8 cellular contexts compared by ENCODE assay signal in genomic region chr10:60733189-60733815, GRCh38. TPM values are rescaled to one million over a fixed set of nuclear protein-coding genes. Genes with fewer than 3 reads are reported as not detected.
A peak's percentile ranks its signal among the peaks of the same experiment; 100 is the strongest.
DNase-seq lines count a peak whose midpoint lies in the region; ATAC-seq, FAIRE-seq and TF ChIP-seq lines count a peak whose summit lies in the region.

No MANE protein-coding gene starts in this region.

- WGBS in SK-N-SH (ENCODE audit: low lambda C conversion rate): 5% methylated on average over 14 of the region's 51 CpGs
- WGBS in K562 (ENCODE audit: insufficient coverage, low coverage, missing lambda C conversion rate): 13% methylated on average over 37 of the region's 51 CpGs

- TF ChIP-seq RAD21 in SK-N-SH (IDR thresholded peaks at IDR 0.05; ENCODE audit: low read length) (no peak), K562 (CRISPR knock-in tag; conservative IDR thresholded peaks at IDR 0.05 in 1 of 2, IDR thresholded peaks at IDR 0.05 in 1 of 2) (no peak)

- H3K79me2 ChIP-seq in SK-N-SH (ENCODE audit: insufficient read depth) (no peaks in the 10 kb centered on the region), K562 (ENCODE audit: control insufficient read depth, insufficient read depth, low read length) (no peaks in the 10 kb centered on the region)

- CTCF ChIA-PET in SK-N-SH (lab: Yijun Ruan, JAX) (interaction anchor here (0.6 to 1.2 kb wide), 6 partner anchors 13 to 40 kb away, joined by 3 to 6 read pairs (median 4); no protein-coding TSS in a partner anchor), K562 (lab: Yijun Ruan, JAX; ENCODE audit: low intra/inter-chr PET ratio) (no interaction called here)

- no peaks in the 10 kb centered on the region for H4K20me1 ChIP-seq in SK-N-SH (ENCODE audit: insufficient read depth)
- H4K20me1 ChIP-seq in K562 (replicated peaks; ENCODE audit: control insufficient read depth, insufficient read depth, low read length): no peaks in the 10 kb centered on the region

- no peak for FAIRE-seq in K562 (lab: Jason Lieb, UNC)

- TF ChIP-seq EP300 in SK-N-SH (IDR thresholded peaks at IDR 0.05; ENCODE audit: borderline replicate concordance in 1 of 2, low read depth in 1 of 2, low read length in 1 of 2): no peak
- TF ChIP-seq EP300 in K562 (IDR thresholded peaks at IDR 0.05; ENCODE audit: low read length): no peak

- no peaks in the 10 kb centered on the region for H3F3A ChIP-seq in SK-N-SH (replicated peaks; ENCODE audit: insufficient read depth)

- no peak for TF ChIP-seq POLR2A in K562 (conservative IDR thresholded peaks at IDR 0.05)

- H3K27ac ChIP-seq in SK-N-SH (ENCODE audit: low read depth in 2 of 2, low read length in 1 of 2) (no peak overlapping the region), K562 (ENCODE audit: extremely low read depth, low read depth, low read length) (no peak overlapping the region)

- H3K4me1 ChIP-seq in SK-N-SH (ENCODE audit: control insufficient read depth in 1 of 2, insufficient read depth in 2 of 2, low read depth in 1 of 2, low read length in 1 of 2) (peaks cover 0 to 3% of the 10 kb centered on the region in 2 experiments; a peak in 1 of 4 replicates), K562 (replicated peaks in 1 of 2; ENCODE audit: control insufficient read depth in 2 of 2, insufficient read depth in 2 of 2, low read length in 2 of 2) (peaks cover 0 to 9% of the 10 kb centered on the region in 2 experiments; a peak in 1 of 5 replicates)

- H3K4me2 ChIP-seq in SK-N-SH: peak overlapping the region; percentile 77
- H3K4me2 ChIP-seq in K562 (ENCODE audit: insufficient read depth, low read length): no peak overlapping the region

- in situ Hi-C loops in K562 (cut with MboI): no loop called here

- no peaks in the 10 kb centered on the region for H3K36me3 ChIP-seq in SK-N-SH (replicated peaks in 1 of 2; ENCODE audit: control insufficient read depth in 1 of 2, insufficient read depth in 2 of 2, low read length in 1 of 2)
- H3K36me3 ChIP-seq in K562 (ENCODE audit: control insufficient read depth, insufficient read depth, low read length): no peaks in the 10 kb centered on the region

- peak overlapping the region; percentile 52 to 62 for H3K4me3 ChIP-seq in SK-N-SH (ENCODE audit: low read depth in 2 of 2, low read length in 1 of 2)
- H3K4me3 ChIP-seq in K562: no peak overlapping the region

- peak; percentile 68 for DNase-seq in 8988T
- peak; percentile 84 for DNase-seq in SK-N-SH
- DNase-seq in K562 (ENCODE audit: extremely low read depth in 1 of 4, low spot score in 3 of 4): peak in 3 of 4 experiments; percentile 17 to 27 (median 20)
- peak; percentile 83 for DNase-seq in islet precursor cell
- DNase-seq in stimulated activated CD4-positive, alpha-beta T cell treated with anti-CD3 and anti-CD28 coated beads, Interleukin-2, amount 100 ng/mL, for 48 hours: peak; percentile 23 to 43
- no peak for DNase-seq in cerebellar nuclear complex (lab: John Stamatoyannopoulos, UW)

- POLR2A ChIA-PET in SK-N-SH (lab: Yijun Ruan, JAX) (no interaction called here), K562 (lab: Yijun Ruan, JAX) (no interaction called here)

- BruUV-seq in K562 (replicated peaks; lab: Mats Ljungman, UMichigan): no TSS peak

- no peaks in the 10 kb centered on the region for H3K9me2 ChIP-seq in SK-N-SH

- H3K27me3 ChIP-seq in SK-N-SH (ENCODE audit: insufficient read depth): no peaks in the 10 kb centered on the region; the same call in 1 of the 2 replicates
- H3K27me3 ChIP-seq in K562 (ENCODE audit: control insufficient read depth in 2 of 2, insufficient read depth in 2 of 2, low read length in 2 of 2): peaks cover 26 to 31% of the 10 kb centered on the region in 2 experiments; a peak in 4 of 5 replicates

- ATAC-seq in GM18502 (IDR thresholded peaks at IDR 0.05; ENCODE audit: poor library complexity, unreplicated experiment) (peak; percentile 61), HG03066 (IDR thresholded peaks at IDR 0.05; ENCODE audit: low read depth, unreplicated experiment) (peak; percentile 46), K562 (peak; percentile 83)

- intact Hi-C loops in K562 (cut with micrococcal nuclease): no loop called here

- peak; percentile 31; the same call in 1 of the 2 replicates for TF ChIP-seq CTCF in SK-N-SH (IDR thresholded peaks at IDR 0.05)
- no peak for TF ChIP-seq CTCF in K562 (IDR thresholded peaks at IDR 0.05 in 2 of 3, conservative IDR thresholded peaks at IDR 0.05 in 1 of 3; ENCODE audit: insufficient read depth in 2 of 3, low read depth in 1 of 3, low read length in 3 of 3)

- H2AFZ ChIP-seq in SK-N-SH (ENCODE audit: low read depth) (peak overlapping the region; percentile 81; the same call in 1 of the 2 replicates), K562 (ENCODE audit: low read depth, low read length) (no peak overlapping the region)

- H3K9ac ChIP-seq in SK-N-SH: peak overlapping the region; percentile 32; the same call in 1 of the 2 replicates
- no peak overlapping the region for H3K9ac ChIP-seq in K562 (ENCODE audit: insufficient read depth in 1 of 2, low read depth in 2 of 2, low read length in 2 of 2)

- no peaks in the 10 kb centered on the region for H3K9me1 ChIP-seq in K562 (ENCODE audit: control insufficient read depth, insufficient read depth, low read length)

- no peaks in the 10 kb centered on the region for H3K9me3 ChIP-seq in SK-N-SH
- H3K9me3 ChIP-seq in K562 (replicated peaks; ENCODE audit: control insufficient read depth, insufficient read depth, low read depth, low read length): no peaks in the 10 kb centered on the region

TF ChIP-seq in SK-N-SH, 30 proteins besides CTCF, POLR2A, EP300 and RAD21:
- TF ChIP-seq RCOR1 (IDR thresholded peaks at IDR 0.05; ENCODE audit: low read length) (no peak), YY1 (IDR thresholded peaks at IDR 0.05; ENCODE audit: low read depth) (no peak), TAF1 (IDR thresholded peaks at IDR 0.05; ENCODE audit: borderline replicate concordance, low read depth, low read length) (peak; percentile 23; the same call in 1 of the 2 replicates)

TF ChIP-seq in K562, 482 proteins besides CTCF, POLR2A, EP300 and RAD21:
- TF ChIP-seq ARHGAP35 (IDR thresholded peaks at IDR 0.05; ENCODE audit: partially characterized antibody): no peak
- TF ChIP-seq TEAD2 (tag; IDR thresholded peaks at IDR 0.05): no peak
- no peak for TF ChIP-seq ZNF696 (CRISPR knock-in tag; conservative IDR thresholded peaks at IDR 0.05)
- no peak for TF ChIP-seq ZFP30 (CRISPR knock-in tag; IDR thresholded peaks at IDR 0.05; ENCODE audit: borderline replicate concordance)
- TF ChIP-seq ZFP36 (IDR thresholded peaks at IDR 0.05; ENCODE audit: low read depth, low read length, partially characterized antibody): no peak
- TF ChIP-seq ATF2 (CRISPR knock-in tag; IDR thresholded peaks at IDR 0.05): no peak
- no peak for TF ChIP-seq PTTG1 (tag; IDR thresholded peaks at IDR 0.05; ENCODE audit: low read depth)
- TF ChIP-seq POU5F1 (IDR thresholded peaks at IDR 0.05; ENCODE audit: borderline replicate concordance, low read depth, low read length, partially characterized antibody): no peak
- TF ChIP-seq XRCC5 (IDR thresholded peaks at IDR 0.05; ENCODE audit: low read depth, low read length): no peak
- TF ChIP-seq POLR2G (IDR thresholded peaks at IDR 0.05; ENCODE audit: low read depth, low read length): no peak
- TF ChIP-seq CBFA2T2 (conservative IDR thresholded peaks at IDR 0.05): no peak
- no peak for TF ChIP-seq TCFL5 (CRISPR knock-in tag; conservative IDR thresholded peaks at IDR 0.05)
- TF ChIP-seq MBD2 (IDR thresholded peaks at IDR 0.05; ENCODE audit: borderline replicate concordance, low read depth): no peak
- no peak for TF ChIP-seq FOXK2 (conservative IDR thresholded peaks at IDR 0.05 in 1 of 2, IDR thresholded peaks at IDR 0.05 in 1 of 2; ENCODE audit: low read depth in 2 of 2)
- no peak for TF ChIP-seq SIRT6 (IDR thresholded peaks at IDR 0.05; ENCODE audit: low read depth, low read length)

RNA-seq across cellular contexts. Expression of gene CDK1, which starts 45.0 kb away (rescaled TPM):
- polyA plus RNA-seq in SK-N-SH (2012; rRNA removed): 20.8 and 22.3 TPM in 2 replicates
- 30.9 and 34.5 TPM in 2 replicates for polyA plus RNA-seq in SK-N-SH (2012; cell fraction: cytosol; rRNA removed)
- polyA plus RNA-seq in SK-N-SH (2012; cell fraction: nucleus; rRNA removed): 9.5 and 24.2 TPM in 2 replicates
- 71.4 and 283 TPM in 2 replicates for total RNA-seq in K562 (2011; cell fraction: chromatin; rRNA removed; ENCODE audit: low replicate concordance)
- 32.2 and 40.9 TPM in 2 replicates for total RNA-seq in K562 (2011; cell fraction: nucleolus; rRNA removed)
- total RNA-seq in K562 (2011; cell fraction: nucleoplasm; rRNA removed): 114 and 180 TPM in 2 replicates
- 122 and 156 TPM in 2 replicates for total RNA-seq in K562 (2014; rRNA removed)
- total RNA-seq in K562 (2014; rRNA removed; fragmentation: Illumina TruSeq; extraction: Trizol): 306 and 331 TPM in 2 replicates
- total RNA-seq in K562 (2015; rRNA removed; fragmentation: Illumina TruSeq; extraction: Trizol): 213 and 236 TPM in 2 replicates
- total RNA-seq in K562 (2021): 159 and 174 TPM in 2 replicates
- 259 and 366 TPM in 2 replicates for polyA plus RNA-seq in K562 (2011; rRNA removed)
- 38.7 and 88.0 TPM in 2 replicates for polyA plus RNA-seq in K562 (2011; cell fraction: cytosol; rRNA removed)
- polyA plus RNA-seq in K562 (2011; cell fraction: nucleus; rRNA removed): 109 and 195 TPM in 2 replicates
- 130 and 154 TPM in 2 replicates for polyA plus RNA-seq in K562 (2012)
- 206 and 228 TPM in 2 replicates for polyA plus RNA-seq in K562 (2014; fragmentation: Illumina TruSeq; extraction: Trizol)
- polyA plus RNA-seq in K562 (2014; fragmentation: Nextera tagmentation; extraction: Ambion mirVana): 100 to 1,000 TPM; 568 to 685 TPM
- 204 and 210 TPM in 2 replicates for polyA plus RNA-seq in K562 (2014; rRNA removed)
- polyA minus RNA-seq in K562 (2011; rRNA and poly(A)+ RNA removed): 110 and 131 TPM in 2 replicates
- 37.6 and 52.2 TPM in 2 replicates for polyA minus RNA-seq in K562 (2011; cell fraction: cytosol; rRNA and poly(A)+ RNA removed)
- polyA minus RNA-seq in K562 (2011; cell fraction: nucleus; rRNA and poly(A)+ RNA removed): 102 and 159 TPM in 2 replicates

Comparison
In these comparisons a context has a peak if more than half of its experiments do, and no peak if none do; other contexts are left out.
1. DNase-seq: peak in 8988T (single experiment), SK-N-SH (single experiment), K562 (3 of 4), islet precursor cell (single experiment) and stimulated activated CD4-positive, alpha-beta T cell treated with anti-CD3 and anti-CD28 coated beads, Interleukin-2, amount 100 ng/mL, for 48 hours (2 of 2); none in cerebellar nuclear complex (0 of 2).
2. Peak in every context shown above with its lines, with median percentiles within 50 percentile points of each other: ATAC-seq.